1 cellular context compared by ENCODE assay signal in the genomic region with DNA sequence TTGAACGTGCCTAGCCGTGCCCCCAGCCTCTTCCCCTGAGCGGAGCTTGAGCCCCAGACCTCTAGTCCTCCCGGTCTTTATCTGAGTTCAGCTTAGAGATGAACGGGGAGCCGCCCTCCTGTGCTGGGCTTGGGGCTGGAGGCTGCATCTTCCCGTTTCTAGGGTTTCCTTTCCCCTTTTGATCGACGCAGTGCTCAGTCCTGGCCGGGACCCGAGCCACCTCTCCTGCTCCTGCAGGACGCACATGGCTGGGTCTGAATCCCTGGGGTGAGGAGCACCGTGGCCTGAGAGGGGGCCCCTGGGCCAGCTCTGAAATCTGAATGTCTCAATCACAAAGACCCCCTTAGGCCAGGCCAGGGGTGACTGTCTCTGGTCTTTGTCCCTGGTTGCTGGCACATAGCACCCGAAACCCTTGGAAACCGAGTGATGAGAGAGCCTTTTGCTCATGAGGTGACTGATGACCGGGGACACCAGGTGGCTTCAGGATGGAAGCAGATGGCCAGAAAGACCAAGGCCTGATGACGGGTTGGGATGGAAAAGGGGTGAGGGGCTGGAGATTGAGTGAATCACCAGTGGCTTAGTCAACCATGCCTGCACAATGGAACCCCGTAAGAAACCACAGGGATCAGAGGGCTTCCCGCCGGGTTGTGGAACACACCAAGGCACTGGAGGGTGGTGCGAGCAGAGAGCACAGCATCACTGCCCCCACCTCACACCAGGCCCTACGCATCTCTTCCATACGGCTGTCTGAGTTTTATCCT.
TF ChIP-seq lines count a peak whose summit lies in the region.

No MANE protein-coding gene starts in this region.

TF ChIP-seq in HepG2, 621 proteins besides CTCF, POLR2A, EP300 and RAD21 (continued from another document and continues in another):
- TF ChIP-seq, protein P1, sequence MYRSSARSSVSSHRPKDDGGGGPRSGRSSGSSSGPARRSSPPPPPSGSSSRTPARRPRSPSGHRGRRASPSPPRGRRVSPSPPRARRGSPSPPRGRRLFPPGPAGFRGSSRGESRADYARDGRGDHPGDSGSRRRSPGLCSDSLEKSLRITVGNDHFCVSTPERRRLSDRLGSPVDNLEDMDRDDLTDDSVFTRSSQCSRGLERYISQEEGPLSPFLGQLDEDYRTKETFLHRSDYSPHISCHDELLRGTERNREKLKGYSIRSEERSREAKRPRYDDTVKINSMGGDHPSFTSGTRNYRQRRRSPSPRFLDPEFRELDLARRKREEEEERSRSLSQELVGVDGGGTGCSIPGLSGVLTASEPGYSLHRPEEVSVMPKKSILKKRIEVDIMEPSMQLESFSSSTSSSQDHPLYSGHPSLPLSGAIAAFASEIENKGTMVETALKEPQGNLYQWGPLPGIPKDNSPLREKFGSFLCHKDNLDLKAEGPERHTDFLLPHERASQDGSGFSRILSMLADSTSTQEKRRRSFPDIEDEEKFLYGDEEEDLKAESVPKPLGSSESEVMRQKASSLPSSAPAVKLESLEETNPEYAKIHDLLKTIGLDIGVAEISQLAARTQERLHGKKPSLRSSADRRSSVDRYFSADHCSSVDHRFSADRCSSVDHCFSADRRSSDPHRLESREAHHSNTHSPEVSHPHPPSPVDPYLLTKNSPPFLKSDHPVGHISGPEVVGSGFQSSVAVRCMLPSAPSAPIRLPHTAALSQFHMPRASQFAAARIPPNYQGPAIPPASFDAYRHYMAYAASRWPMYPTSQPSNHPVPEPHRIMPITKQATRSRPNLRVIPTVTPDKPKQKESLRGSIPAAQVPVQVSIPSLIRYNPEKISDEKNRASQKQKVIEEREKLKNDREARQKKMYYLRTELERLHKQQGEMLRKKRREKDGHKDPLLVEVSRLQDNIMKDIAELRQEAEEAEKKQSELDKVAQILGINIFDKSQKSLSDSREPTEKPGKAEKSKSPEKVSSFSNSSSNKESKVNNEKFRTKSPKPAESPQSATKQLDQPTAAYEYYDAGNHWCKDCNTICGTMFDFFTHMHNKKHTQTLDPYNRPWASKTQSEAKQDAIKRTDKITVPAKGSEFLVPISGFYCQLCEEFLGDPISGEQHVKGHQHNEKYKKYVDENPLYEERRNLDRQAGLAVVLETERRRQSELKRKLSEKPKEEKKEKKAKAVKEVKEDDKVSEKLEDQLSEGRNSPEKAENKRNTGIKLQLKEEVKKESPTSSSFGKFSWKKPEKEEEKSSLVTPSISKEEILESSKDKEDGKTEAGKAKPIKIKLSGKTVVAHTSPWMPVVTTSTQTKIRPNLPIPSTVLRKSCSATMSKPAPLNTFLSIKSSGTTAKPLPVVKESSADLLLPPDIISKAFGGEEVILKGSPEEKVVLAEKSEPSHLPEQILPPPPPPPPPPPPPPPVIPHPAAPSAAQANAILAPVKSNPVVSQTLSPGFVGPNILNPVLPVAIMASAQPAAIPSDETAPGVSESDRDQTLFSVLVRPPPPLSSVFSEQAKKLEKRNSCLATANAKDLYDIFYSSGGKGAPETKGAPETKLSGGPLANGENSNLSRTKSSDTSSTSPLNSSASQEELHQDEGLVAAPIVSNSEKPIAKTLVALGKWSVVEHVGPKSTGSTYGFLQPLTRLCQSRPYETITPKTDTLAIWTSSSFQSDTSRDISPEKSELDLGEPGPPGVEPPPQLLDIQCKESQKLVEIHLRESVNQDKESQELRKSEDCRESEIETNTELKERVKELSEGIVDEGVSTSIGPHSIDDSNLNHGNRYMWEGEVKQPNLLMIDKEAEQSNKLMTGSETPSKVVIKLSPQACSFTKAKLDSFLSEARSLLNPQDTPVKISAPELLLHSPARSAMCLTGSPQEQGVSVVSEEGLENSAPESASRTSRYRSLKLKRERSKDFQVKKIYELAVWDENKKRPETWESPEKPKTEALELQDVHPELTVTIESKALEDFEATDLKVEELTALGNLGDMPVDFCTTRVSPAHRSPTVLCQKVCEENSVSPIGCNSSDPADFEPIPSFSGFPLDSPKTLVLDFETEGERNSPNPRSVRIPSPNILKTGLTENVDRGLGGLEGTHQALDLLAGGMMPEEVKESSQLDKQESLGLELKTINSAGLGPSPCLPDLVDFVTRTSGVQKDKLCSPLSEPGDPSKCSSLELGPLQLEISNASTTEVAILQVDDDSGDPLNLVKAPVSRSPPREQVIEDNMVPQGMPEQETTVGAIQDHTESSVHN (CRISPR knock-in tag; IDR thresholded peaks at IDR 0.05), result no peak
- TF ChIP-seq SNRNP70 (IDR thresholded peaks at IDR 0.05; ENCODE audit: low read depth, low read length) (no peak), ZBTB7A (CRISPR knock-in tag; IDR thresholded peaks at IDR 0.05) (peak; percentile 66; the same call in 1 of the 2 replicates), ZNF558 (CRISPR knock-in tag; IDR thresholded peaks at IDR 0.05; ENCODE audit: borderline replicate concordance) (no peak), NFIB (CRISPR knock-in tag; IDR thresholded peaks at IDR 0.05; ENCODE audit: borderline replicate concordance) (no peak), ZNF230 (CRISPR knock-in tag; IDR thresholded peaks at IDR 0.05) (no peak), ZNF30 (CRISPR knock-in tag; IDR thresholded peaks at IDR 0.05) (0 out of 2 replicates have a peak, but pooled peaks have one; percentile 44), AHR (CRISPR knock-in tag; IDR thresholded peaks at IDR 0.05) (no peak), SMAD1 (CRISPR knock-in tag; IDR thresholded peaks at IDR 0.05; ENCODE audit: borderline replicate concordance, low read depth) (no peak), JUNB (CRISPR knock-in tag; IDR thresholded peaks at IDR 0.05; ENCODE audit: borderline replicate concordance) (no peak), TCF7L2 (IDR thresholded peaks at IDR 0.05; ENCODE audit: low read depth, low read length) (no peak), ATF1 (CRISPR knock-in tag; IDR thresholded peaks at IDR 0.05) (no peak), ZBTB2 (CRISPR knock-in tag; IDR thresholded peaks at IDR 0.05; ENCODE audit: low read depth) (no peak), ZNF720 (CRISPR knock-in tag; IDR thresholded peaks at IDR 0.05) (no peak), IKZF4 (CRISPR knock-in tag; IDR thresholded peaks at IDR 0.05; ENCODE audit: borderline replicate concordance, low read depth, not compliant biosample characterization) (no peak), ZNF781 (CRISPR knock-in tag; IDR thresholded peaks at IDR 0.05; ENCODE audit: borderline replicate concordance, not compliant biosample characterization) (no peak), SRF (IDR thresholded peaks at IDR 0.05; ENCODE audit: low read depth, low read length) (no peak), ZNF460 (CRISPR knock-in tag; IDR thresholded peaks at IDR 0.05; ENCODE audit: borderline replicate concordance) (no peak), NR3C1 (CRISPR knock-in tag; IDR thresholded peaks at IDR 0.05) (no peak), ZNF703 (CRISPR knock-in tag; IDR thresholded peaks at IDR 0.05; ENCODE audit: borderline replicate concordance) (no peak), MATR3 (CRISPR knock-in tag; IDR thresholded peaks at IDR 0.05) (no peak), SUZ12 (IDR thresholded peaks at IDR 0.05; ENCODE audit: low read depth, low read length) (no peak), PBX3 (CRISPR knock-in tag; IDR thresholded peaks at IDR 0.05; ENCODE audit: borderline replicate concordance) (no peak), BATF2 (CRISPR knock-in tag; IDR thresholded peaks at IDR 0.05) (no peak), ASH2L (IDR thresholded peaks at IDR 0.05; ENCODE audit: insufficient read length, low read depth, low read length) (no peak), CHCHD3 (CRISPR knock-in tag; IDR thresholded peaks at IDR 0.05) (no peak), ZKSCAN1 (IDR thresholded peaks at IDR 0.05; ENCODE audit: low read length) (no peak), ZBTB46 (CRISPR knock-in tag; IDR thresholded peaks at IDR 0.05; ENCODE audit: borderline replicate concordance) (no peak), BORCS8-MEF2B (CRISPR knock-in tag; IDR thresholded peaks at IDR 0.05) (no peak), TBX3 (IDR thresholded peaks at IDR 0.05; ENCODE audit: borderline replicate concordance) (no peak), PRDM10 (CRISPR knock-in tag; IDR thresholded peaks at IDR 0.05; ENCODE audit: low read depth) (no peak), ATF7-NPFF (CRISPR knock-in tag; IDR thresholded peaks at IDR 0.05; ENCODE audit: low read depth) (no peak), ARNTL (CRISPR knock-in tag; IDR thresholded peaks at IDR 0.05) (no peak), ZNF430 (CRISPR knock-in tag; IDR thresholded peaks at IDR 0.05) (no peak), HNRNPUL1 (IDR thresholded peaks at IDR 0.05; ENCODE audit: low read depth, low read length) (no peak), ZC3H4 (CRISPR knock-in tag; IDR thresholded peaks at IDR 0.05; ENCODE audit: borderline replicate concordance) (peak; percentile 81; the same call in 1 of the 2 replicates)
- TF ChIP-seq, protein P2, sequence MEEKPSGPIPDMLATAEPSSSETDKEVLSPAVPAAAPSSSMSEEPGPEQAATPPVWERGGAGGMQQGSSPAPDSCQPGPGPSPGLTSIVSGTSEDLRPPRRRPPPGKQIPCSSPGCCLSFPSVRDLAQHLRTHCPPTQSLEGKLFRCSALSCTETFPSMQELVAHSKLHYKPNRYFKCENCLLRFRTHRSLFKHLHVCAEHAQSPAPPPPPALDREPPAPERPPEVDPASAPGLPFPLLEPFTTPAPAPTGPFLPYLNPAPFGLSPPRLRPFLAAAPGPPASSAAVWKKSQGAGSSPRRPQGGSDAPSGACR (CRISPR knock-in tag; IDR thresholded peaks at IDR 0.05), result no peak
- TF ChIP-seq, protein P3, sequence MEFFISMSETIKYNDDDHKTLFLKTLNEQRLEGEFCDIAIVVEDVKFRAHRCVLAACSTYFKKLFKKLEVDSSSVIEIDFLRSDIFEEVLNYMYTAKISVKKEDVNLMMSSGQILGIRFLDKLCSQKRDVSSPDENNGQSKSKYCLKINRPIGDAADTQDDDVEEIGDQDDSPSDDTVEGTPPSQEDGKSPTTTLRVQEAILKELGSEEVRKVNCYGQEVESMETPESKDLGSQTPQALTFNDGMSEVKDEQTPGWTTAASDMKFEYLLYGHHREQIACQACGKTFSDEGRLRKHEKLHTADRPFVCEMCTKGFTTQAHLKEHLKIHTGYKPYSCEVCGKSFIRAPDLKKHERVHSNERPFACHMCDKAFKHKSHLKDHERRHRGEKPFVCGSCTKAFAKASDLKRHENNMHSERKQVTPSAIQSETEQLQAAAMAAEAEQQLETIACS (CRISPR knock-in tag; IDR thresholded peaks at IDR 0.05), result no peak
